Comparison of ENCODE assay signal across 31 cellular contexts in genomic region chr1:28718166-28718565, GRCh38.
"Had no signal": no experiment of that assay in that cellular context is flagged by ENCODE, and none has a peak within 500 bp of the region (broad histone marks: within the 10 kb centered on the region; RNA-seq: fewer than 3 reads in every experiment).

No MANE protein-coding gene starts in this region.

- H3K4me1 Mint-ChIP-seq: activated CD4-positive, alpha-beta T cell treated with anti-CD3 and anti-CD28 coated beads, Interleukin-2, amount 10 ng/mL, durations not matched to agents 7 days and 5 days; activated T-helper 17 cell treated with anti-CD3 and anti-CD28 coated beads, Interleukin-2, amount 50 U/mL, for 72 hours had no signal

- H3K4me3 ChIP-seq: body of pancreas, breast epithelium, cardiac muscle cell, colonic mucosa, esophagus squamous epithelium had no signal

- H3K36me3 ChIP-seq: breast epithelium, colonic mucosa had no signal

- FAIRE-seq: endometrium, endothelial cell of umbilical vein, frontal cortex, TTC549 had no signal

- H3K4me3 Mint-ChIP-seq: activated CD4-positive, alpha-beta T cell treated with anti-CD3 and anti-CD28 coated beads, Interleukin-2, amount 10 ng/mL, durations not matched to agents 7 days and 5 days; activated CD8-positive, alpha-beta T cell treated with anti-CD3 and anti-CD28 coated beads for 36 hours; activated naive CD8-positive, alpha-beta T cell; activated T-cell treated with anti-CD3 and anti-CD28 coated beads, Interleukin-2, amount 50 U/mL, for 4 hours; activated T-helper 17 cell treated with anti-CD3 and anti-CD28 coated beads, Interleukin-2, amount 50 U/mL, for 72 hours; WTC11 had no signal

- H3K9me3 Mint-ChIP-seq: activated CD4-positive, alpha-beta T cell treated with anti-CD3 and anti-CD28 coated beads, Interleukin-2, amount 10 ng/mL, durations not matched to agents 7 days and 5 days; activated CD8-positive, alpha-beta T cell treated with anti-CD3 and anti-CD28 coated beads for 36 hours; activated T-cell treated with anti-CD3 and anti-CD28 coated beads, Interleukin-2, amount 50 U/mL, for 4 hours; activated T-helper 17 cell treated with anti-CD3 and anti-CD28 coated beads, Interleukin-2, amount 50 U/mL, for 72 hours; WTC11 had no signal

- H3K4me1 ChIP-seq: body of pancreas, breast epithelium, colonic mucosa had no signal

- DNase-seq: activated CD4-positive, alpha-beta T cell treated with anti-CD3 and anti-CD28 coated beads for 1 hour; activated CD4-positive, alpha-beta T cell treated with anti-CD3 and anti-CD28 coated beads for 4 hours; activated CD4-positive, alpha-beta T cell treated with anti-CD3 and anti-CD28 coated beads, Interleukin-2, amount 10 ng/mL, durations not matched to agents 7 days and 5 days; activated CD4-positive, alpha-beta T cell treated with anti-CD3 and anti-CD28 coated beads, Interleukin-2, amount 50 U/mL, for 4 hours; activated CD8-positive, alpha-beta memory T cell treated with anti-CD3 and anti-CD28 coated beads for 24 hours; activated CD8-positive, alpha-beta T cell treated with anti-CD3 and anti-CD28 coated beads for 36 hours; activated effector memory CD4-positive, alpha-beta T cell treated with Interleukin-2 at 50 U/mL for 16 hours; activated gamma-delta T cell treated with Interleukin-2 at 50 U/mL for 16 hours; activated naive CD4-positive, alpha-beta T cell treated with anti-CD3 and anti-CD28 coated beads, Interleukin-2, amount 50 U/mL, for 16 hours; activated naive CD4-positive, alpha-beta T cell treated with Interleukin-2 at 50 U/mL for 16 hours; activated T-cell treated with anti-CD3 and anti-CD28 coated beads, Interleukin-2, amount 50 U/mL, for 4 hours; amygdala; body of pancreas; central memory CD4-positive, alpha-beta T cell; cerebellar nuclear complex; colonic mucosa; effector CD8-positive, alpha-beta T cell; esophagus squamous epithelium; hippocampal formation; T-helper 9 cell had no signal

- H3K27me3 ChIP-seq: body of pancreas, breast epithelium, cardiac muscle cell, colonic mucosa, esophagus squamous epithelium had no signal

- H3K27ac Mint-ChIP-seq: activated CD4-positive, alpha-beta T cell treated with anti-CD3 and anti-CD28 coated beads, Interleukin-2, amount 10 ng/mL, durations not matched to agents 7 days and 5 days; activated CD8-positive, alpha-beta T cell treated with anti-CD3 and anti-CD28 coated beads for 36 hours had no signal

- ATAC-seq: activated CD8-positive, alpha-beta T cell treated with anti-CD3 and anti-CD28 coated beads for 36 hours; activated T-cell treated with anti-CD3 and anti-CD28 coated beads, Interleukin-2, amount 50 U/mL, for 4 hours; activated T-helper 17 cell treated with anti-CD3 and anti-CD28 coated beads, Interleukin-2, amount 50 U/mL, for 72 hours; body of pancreas had no signal

- H3K27ac ChIP-seq: body of pancreas, breast epithelium, colonic mucosa, epithelial cell of prostate, esophagus squamous epithelium, VCaP had no signal

- H3K27me3 Mint-ChIP-seq: activated CD4-positive, alpha-beta T cell treated with anti-CD3 and anti-CD28 coated beads, Interleukin-2, amount 10 ng/mL, durations not matched to agents 7 days and 5 days; activated CD8-positive, alpha-beta T cell treated with anti-CD3 and anti-CD28 coated beads for 36 hours; activated naive CD8-positive, alpha-beta T cell; activated T-helper 17 cell treated with anti-CD3 and anti-CD28 coated beads, Interleukin-2, amount 50 U/mL, for 72 hours had no signal

- H3K9me3 ChIP-seq: body of pancreas, breast epithelium, colonic mucosa, esophagus squamous epithelium had no signal
